12 cellular contexts compared by ENCODE assay signal in the genomic region with DNA sequence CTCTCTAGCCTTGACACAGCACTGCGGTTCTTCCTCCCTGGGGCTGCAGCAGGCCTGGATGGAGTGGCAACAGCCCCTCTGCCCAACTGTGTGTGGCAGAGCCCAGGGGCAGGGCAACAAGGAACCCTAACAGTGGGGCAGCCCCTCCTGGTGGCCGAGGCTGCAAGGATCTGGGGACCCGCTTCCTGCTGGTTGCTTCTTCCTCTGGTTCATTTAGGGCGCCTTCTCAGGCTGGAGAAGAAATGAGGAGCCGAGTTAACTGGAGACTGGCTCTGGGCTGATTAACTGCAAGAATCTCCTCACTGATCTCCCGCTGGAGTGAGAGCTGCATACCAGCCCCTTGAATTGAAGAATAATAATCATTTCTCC.
DNase-seq lines count a peak whose midpoint lies in the region; ATAC-seq, FAIRE-seq and TF ChIP-seq lines count a peak whose summit lies in the region.
"Had no signal": no experiment of that assay in that cellular context is flagged by ENCODE, and none has a peak within 500 bp of the region (broad histone marks: within the 10 kb centered on the region; RNA-seq: fewer than 3 reads in every experiment).

No MANE protein-coding gene starts in this region.

- no peak overlapping the region for H3K4me3 ChIP-seq in rectal smooth muscle tissue (ENCODE audit: low read length)
- no peak overlapping the region for H3K4me3 ChIP-seq in kidney (ENCODE audit: low read length in 2 of 2)
- H3K4me3 ChIP-seq: prostate gland had no signal

- TF ChIP-seq CTCF in kidney (IDR thresholded peaks at IDR 0.05; ENCODE audit: borderline replicate concordance, extremely low read depth, insufficient read depth) = no peak

- peak; percentile 2 for ATAC-seq in esophagus mucosa
- no peak for ATAC-seq in HG03108 (IDR thresholded peaks at IDR 0.05; ENCODE audit: unreplicated experiment)
- ATAC-seq in HG02571 (IDR thresholded peaks at IDR 0.05; ENCODE audit: unreplicated experiment) = no peak

- no peaks in the 10 kb centered on the region for H3K27me3 ChIP-seq in rectal smooth muscle tissue (ENCODE audit: control insufficient read depth, insufficient read depth, low read length)

- intact Hi-C loops in kidney (cut with DNase I) = no loop called here

- FAIRE-seq in kidney (lab: Jason Lieb, UNC) = no peak

- H3K9ac ChIP-seq in rectal smooth muscle tissue (ENCODE audit: low read length) = no peak overlapping the region
- no peak overlapping the region for H3K9ac ChIP-seq in kidney (ENCODE audit: low read length in 2 of 2)

- H3K4me1 ChIP-seq in rectal smooth muscle tissue (ENCODE audit: control insufficient read depth, insufficient read depth, low read length) (peaks cover 19% of the 10 kb centered on the region), kidney (ENCODE audit: control insufficient read depth in 1 of 2, insufficient read depth in 1 of 2, low read depth in 1 of 2, low read length in 2 of 2) (no peaks in the 10 kb centered on the region)
- H3K4me1 ChIP-seq: prostate gland had no signal

- H3K27ac ChIP-seq in rectal smooth muscle tissue (ENCODE audit: low read depth, low read length) (peak overlapping the region; percentile 96), kidney (ENCODE audit: low read depth in 2 of 2, low read length in 2 of 2) (no peak overlapping the region)

- DNase-seq in Daoy (ENCODE audit: low read depth) = peak; percentile 28
- DNase-seq in NCI-H226 = peak; percentile 9
- no peak for DNase-seq in kidney
- DNase-seq in NCI-H187 (lab: John Stamatoyannopoulos, UW) = no peak
- DNase-seq: KG1; stimulated activated CD8-positive, alpha-beta memory T cell treated with anti-CD3 and anti-CD28 coated beads, Interleukin-4, amount 100 ng/mL, for 48 hours; T-helper 1 cell had no signal

- no peaks in the 10 kb centered on the region for H3K9me3 ChIP-seq in kidney (ENCODE audit: control insufficient read depth in 1 of 2, low read length in 2 of 2)
- H3K9me3 ChIP-seq: prostate gland had no signal

- no peaks in the 10 kb centered on the region for H3K36me3 ChIP-seq in rectal smooth muscle tissue (ENCODE audit: control insufficient read depth, insufficient read depth, low read length)
- no peaks in the 10 kb centered on the region for H3K36me3 ChIP-seq in kidney (ENCODE audit: control insufficient read depth in 1 of 2, insufficient read depth in 2 of 2, low read length in 2 of 2)
- H3K36me3 ChIP-seq: prostate gland had no signal

Comparison
In these comparisons a context has a peak if more than half of its experiments do, and no peak if none do; other contexts are left out.
1. DNase-seq: peak in Daoy (single experiment) and NCI-H226 (single experiment); none in kidney (single experiment) and NCI-H187 (0 of 2).